3 cellular contexts compared by ENCODE assay signal in the genomic region with DNA sequence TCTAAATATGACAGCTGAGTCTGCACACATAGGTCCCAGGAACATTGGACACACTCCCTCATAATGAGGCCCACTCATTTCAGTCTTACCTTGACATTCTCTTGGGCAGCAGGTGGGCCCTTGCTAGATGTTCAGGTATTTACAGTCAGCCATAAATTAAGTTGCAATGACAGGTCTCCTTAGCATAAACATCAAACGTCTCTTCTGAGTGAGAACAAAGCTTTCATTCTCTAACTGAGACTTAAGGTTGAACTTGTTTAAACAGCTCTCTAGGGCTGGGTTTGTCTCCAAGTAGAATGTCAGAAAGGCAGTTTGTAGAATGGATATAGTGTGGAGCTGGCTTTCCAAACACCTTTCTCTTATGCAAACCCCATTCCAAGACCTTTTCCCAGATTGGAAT.
TF ChIP-seq lines count a peak whose summit lies in the region.

No MANE protein-coding gene starts in this region.

TF ChIP-seq in A549, 52 proteins besides CTCF, POLR2A, EP300 and RAD21:
- TF ChIP-seq FOXS1 (CRISPR knock-in tag; IDR thresholded peaks at IDR 0.05), result no peak
- TF ChIP-seq NR3C1 (IDR thresholded peaks at IDR 0.05), result no peak
- no peak for TF ChIP-seq TP53 (CRISPR knock-in tag; IDR thresholded peaks at IDR 0.05)
- no peak for TF ChIP-seq HOXB5 (CRISPR knock-in tag; IDR thresholded peaks at IDR 0.05)
- no peak for TF ChIP-seq CBX2 (IDR thresholded peaks at IDR 0.05; ENCODE audit: borderline replicate concordance, low read depth)
- no peak for TF ChIP-seq NFE2L2 (conservative IDR thresholded peaks at IDR 0.05; ENCODE audit: low read length)
- no peak for TF ChIP-seq KDM1A (IDR thresholded peaks at IDR 0.05; ENCODE audit: low read depth)
- TF ChIP-seq, protein P1, sequence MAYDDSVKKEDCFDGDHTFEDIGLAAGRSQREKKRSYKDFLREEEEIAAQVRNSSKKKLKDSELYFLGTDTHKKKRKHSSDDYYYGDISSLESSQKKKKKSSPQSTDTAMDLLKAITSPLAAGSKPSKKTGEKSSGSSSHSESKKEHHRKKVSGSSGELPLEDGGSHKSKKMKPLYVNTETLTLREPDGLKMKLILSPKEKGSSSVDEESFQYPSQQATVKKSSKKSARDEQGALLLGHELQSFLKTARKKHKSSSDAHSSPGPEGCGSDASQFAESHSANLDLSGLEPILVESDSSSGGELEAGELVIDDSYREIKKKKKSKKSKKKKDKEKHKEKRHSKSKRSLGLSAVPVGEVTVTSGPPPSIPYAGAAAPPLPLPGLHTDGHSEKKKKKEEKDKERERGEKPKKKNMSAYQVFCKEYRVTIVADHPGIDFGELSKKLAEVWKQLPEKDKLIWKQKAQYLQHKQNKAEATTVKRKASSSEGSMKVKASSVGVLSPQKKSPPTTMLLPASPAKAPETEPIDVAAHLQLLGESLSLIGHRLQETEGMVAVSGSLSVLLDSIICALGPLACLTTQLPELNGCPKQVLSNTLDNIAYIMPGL (CRISPR knock-in tag; IDR thresholded peaks at IDR 0.05; ENCODE audit: borderline replicate concordance), result no peak
- no peak for TF ChIP-seq FOSL2 (IDR thresholded peaks at IDR 0.05)
- TF ChIP-seq FOSL2 (CRISPR knock-in tag; IDR thresholded peaks at IDR 0.05), result no peak
- no peak for TF ChIP-seq CEBPB (IDR thresholded peaks at IDR 0.05)
- TF ChIP-seq POLR2AphosphoS2 (conservative IDR thresholded peaks at IDR 0.05; ENCODE audit: low read length), result no peak
- no peak for TF ChIP-seq MYC (IDR thresholded peaks at IDR 0.05; ENCODE audit: borderline replicate concordance, low read length)

TF ChIP-seq in K562, 482 proteins besides CTCF, POLR2A, EP300 and RAD21:
- TF ChIP-seq, protein P2, sequence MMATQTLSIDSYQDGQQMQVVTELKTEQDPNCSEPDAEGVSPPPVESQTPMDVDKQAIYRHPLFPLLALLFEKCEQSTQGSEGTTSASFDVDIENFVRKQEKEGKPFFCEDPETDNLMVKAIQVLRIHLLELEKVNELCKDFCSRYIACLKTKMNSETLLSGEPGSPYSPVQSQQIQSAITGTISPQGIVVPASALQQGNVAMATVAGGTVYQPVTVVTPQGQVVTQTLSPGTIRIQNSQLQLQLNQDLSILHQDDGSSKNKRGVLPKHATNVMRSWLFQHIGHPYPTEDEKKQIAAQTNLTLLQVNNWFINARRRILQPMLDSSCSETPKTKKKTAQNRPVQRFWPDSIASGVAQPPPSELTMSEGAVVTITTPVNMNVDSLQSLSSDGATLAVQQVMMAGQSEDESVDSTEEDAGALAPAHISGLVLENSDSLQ (IDR thresholded peaks at IDR 0.05), result peak; percentile 72
- TF ChIP-seq, protein P3, sequence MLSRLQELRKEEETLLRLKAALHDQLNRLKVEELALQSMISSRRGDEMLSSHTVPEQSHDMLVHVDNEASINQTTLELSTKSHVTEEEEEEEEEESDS (CRISPR knock-in tag; IDR thresholded peaks at IDR 0.05), result no peak
- TF ChIP-seq MEIS2 (IDR thresholded peaks at IDR 0.05; ENCODE audit: partially characterized antibody), result peak; percentile 56
- TF ChIP-seq, protein P4, sequence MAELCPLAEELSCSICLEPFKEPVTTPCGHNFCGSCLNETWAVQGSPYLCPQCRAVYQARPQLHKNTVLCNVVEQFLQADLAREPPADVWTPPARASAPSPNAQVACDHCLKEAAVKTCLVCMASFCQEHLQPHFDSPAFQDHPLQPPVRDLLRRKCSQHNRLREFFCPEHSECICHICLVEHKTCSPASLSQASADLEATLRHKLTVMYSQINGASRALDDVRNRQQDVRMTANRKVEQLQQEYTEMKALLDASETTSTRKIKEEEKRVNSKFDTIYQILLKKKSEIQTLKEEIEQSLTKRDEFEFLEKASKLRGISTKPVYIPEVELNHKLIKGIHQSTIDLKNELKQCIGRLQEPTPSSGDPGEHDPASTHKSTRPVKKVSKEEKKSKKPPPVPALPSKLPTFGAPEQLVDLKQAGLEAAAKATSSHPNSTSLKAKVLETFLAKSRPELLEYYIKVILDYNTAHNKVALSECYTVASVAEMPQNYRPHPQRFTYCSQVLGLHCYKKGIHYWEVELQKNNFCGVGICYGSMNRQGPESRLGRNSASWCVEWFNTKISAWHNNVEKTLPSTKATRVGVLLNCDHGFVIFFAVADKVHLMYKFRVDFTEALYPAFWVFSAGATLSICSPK (IDR thresholded peaks at IDR 0.05; ENCODE audit: borderline replicate concordance), result no peak

TF ChIP-seq in HepG2, 621 proteins besides CTCF, POLR2A, EP300 and RAD21:
- TF ChIP-seq HIVEP1 (CRISPR knock-in tag; IDR thresholded peaks at IDR 0.05) (no peak), ZNF234 (CRISPR knock-in tag; conservative IDR thresholded peaks at IDR 0.05) (no peak), PHF5A (CRISPR knock-in tag; IDR thresholded peaks at IDR 0.05; ENCODE audit: low read depth, unreplicated experiment) (no peak), FOXK1 (CRISPR knock-in tag; IDR thresholded peaks at IDR 0.05; ENCODE audit: borderline replicate concordance, low read depth) (no peak), MXI1 (IDR thresholded peaks at IDR 0.05; ENCODE audit: borderline replicate concordance, low read depth, low read length) (no peak), ZNF552 (CRISPR knock-in tag; IDR thresholded peaks at IDR 0.05; ENCODE audit: borderline replicate concordance) (no peak), ZNF354B (CRISPR knock-in tag; IDR thresholded peaks at IDR 0.05) (no peak), LCORL (IDR thresholded peaks at IDR 0.05) (no peak), LCORL (CRISPR knock-in tag; IDR thresholded peaks at IDR 0.05) (no peak), ZNF253 (CRISPR knock-in tag; IDR thresholded peaks at IDR 0.05; ENCODE audit: borderline replicate concordance) (no peak), NAIF1 (CRISPR knock-in tag; IDR thresholded peaks at IDR 0.05; ENCODE audit: borderline replicate concordance) (no peak), GFI1 (CRISPR knock-in tag; IDR thresholded peaks at IDR 0.05; ENCODE audit: borderline replicate concordance) (no peak), ZFYVE20 (CRISPR knock-in tag; IDR thresholded peaks at IDR 0.05; ENCODE audit: borderline replicate concordance, low read depth) (no peak), ZNF546 (CRISPR knock-in tag; conservative IDR thresholded peaks at IDR 0.05) (no peak)
- TF ChIP-seq, protein P5, sequence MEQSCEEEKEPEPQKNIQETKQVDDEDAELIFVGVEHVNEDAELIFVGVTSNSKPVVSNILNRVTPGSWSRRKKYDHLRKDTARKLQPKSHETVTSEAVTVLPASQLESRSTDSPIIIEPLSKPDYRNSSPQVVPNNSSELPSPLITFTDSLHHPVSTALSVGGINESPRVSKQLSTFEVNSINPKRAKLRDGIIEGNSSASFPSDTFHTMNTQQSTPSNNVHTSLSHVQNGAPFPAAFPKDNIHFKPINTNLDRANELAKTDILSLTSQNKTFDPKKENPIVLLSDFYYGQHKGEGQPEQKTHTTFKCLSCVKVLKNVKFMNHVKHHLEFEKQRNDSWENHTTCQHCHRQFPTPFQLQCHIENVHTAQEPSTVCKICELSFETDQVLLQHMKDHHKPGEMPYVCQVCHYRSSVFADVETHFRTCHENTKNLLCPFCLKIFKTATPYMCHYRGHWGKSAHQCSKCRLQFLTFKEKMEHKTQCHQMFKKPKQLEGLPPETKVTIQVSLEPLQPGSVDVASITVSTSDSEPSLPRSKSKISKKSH (CRISPR knock-in tag; IDR thresholded peaks at IDR 0.05; ENCODE audit: borderline replicate concordance), result no peak
- TF ChIP-seq, protein P6, sequence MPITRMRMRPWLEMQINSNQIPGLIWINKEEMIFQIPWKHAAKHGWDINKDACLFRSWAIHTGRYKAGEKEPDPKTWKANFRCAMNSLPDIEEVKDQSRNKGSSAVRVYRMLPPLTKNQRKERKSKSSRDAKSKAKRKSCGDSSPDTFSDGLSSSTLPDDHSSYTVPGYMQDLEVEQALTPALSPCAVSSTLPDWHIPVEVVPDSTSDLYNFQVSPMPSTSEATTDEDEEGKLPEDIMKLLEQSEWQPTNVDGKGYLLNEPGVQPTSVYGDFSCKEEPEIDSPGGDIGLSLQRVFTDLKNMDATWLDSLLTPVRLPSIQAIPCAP (CRISPR knock-in tag; IDR thresholded peaks at IDR 0.05; ENCODE audit: low read depth), result no peak
